10 cellular contexts compared by ENCODE assay signal in the genomic region with DNA sequence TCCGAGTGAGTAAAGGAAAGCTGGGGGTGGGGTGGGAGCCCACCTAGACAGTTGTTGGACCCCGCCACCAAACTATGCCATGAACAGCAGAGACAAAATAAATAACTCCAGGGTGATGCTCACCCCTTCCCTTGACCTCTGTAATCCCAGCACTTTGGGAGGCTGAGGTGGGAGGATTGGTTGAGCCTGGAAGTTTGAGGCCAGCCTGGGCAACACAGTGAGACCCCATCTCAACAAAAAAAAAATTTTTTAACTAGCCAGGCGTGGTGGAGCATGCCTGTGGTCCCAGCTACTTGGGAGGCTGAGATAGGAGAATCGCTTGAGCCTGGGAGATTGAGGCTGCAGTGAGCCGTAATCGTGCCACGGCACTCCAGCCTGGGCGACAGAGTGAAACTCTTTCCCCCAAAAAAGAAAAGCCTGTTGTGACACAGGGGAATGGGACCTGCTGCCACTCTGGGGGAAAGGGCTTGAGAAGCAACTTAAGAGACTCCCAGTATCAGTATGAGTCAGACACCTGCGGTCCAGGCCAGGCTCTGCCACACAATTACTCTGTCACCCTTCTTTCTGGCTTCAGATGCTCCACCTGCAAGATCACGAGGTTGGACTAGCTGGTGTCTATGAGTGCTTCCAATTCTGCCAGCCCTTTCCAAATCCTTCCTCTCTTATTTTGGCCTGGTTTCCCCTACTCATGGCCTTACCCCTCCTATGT. TPM values are rescaled to one million over a fixed set of nuclear protein-coding genes. Genes with fewer than 3 reads are reported as not detected.
DNase-seq lines count a peak whose midpoint lies in the region; ATAC-seq and TF ChIP-seq lines count a peak whose summit lies in the region.
"Had no signal": no experiment of that assay in that cellular context is flagged by ENCODE, and none has a peak within 500 bp of the region (broad histone marks: within the 10 kb centered on the region; RNA-seq: fewer than 3 reads in every experiment).

No MANE protein-coding gene starts in this region.

- H3K27ac Mint-ChIP-seq in CD14-positive monocyte: peak overlapping the region in 1 of 7 donors; percentile 50

- no peak for TF ChIP-seq CTCF in GM10248 (IDR thresholded peaks at IDR 0.05; ENCODE audit: control extremely low read depth, extremely low read depth, low read depth, missing control alignments)
- TF ChIP-seq CTCF in CD14-positive monocyte (IDR thresholded peaks at IDR 0.05): no peak

- POLR2A ChIA-PET in GM10248 (lab: Yijun Ruan, JAX): no interaction called here

- CTCF ChIA-PET in GM10248 (lab: Yijun Ruan, JAX): interaction anchor here (0.9 to 6.4 kb wide), 19 partner anchors 7 to 192 kb away, joined by 3 to 107 read pairs (median 16); a partner anchor contains a TSS

- peaks cover 0 to 1% (median 0%) of the 10 kb centered on the region in 7 donors for H3K9me3 Mint-ChIP-seq in CD14-positive monocyte

- ATAC-seq in GM19467 (IDR thresholded peaks at IDR 0.05; ENCODE audit: unreplicated experiment) (peak; percentile 53), HG03521 (IDR thresholded peaks at IDR 0.05; ENCODE audit: unreplicated experiment) (peak; percentile 62)

- H3K4me3 Mint-ChIP-seq in CD14-positive monocyte: no peak overlapping the region

- H3K27me3 Mint-ChIP-seq in CD14-positive monocyte (ENCODE audit: low read depth in 3 of 3): peaks cover 6 to 17% (median 7%) of the 10 kb centered on the region in 3 donors

- DNase-seq in GM10248 (ENCODE audit: extremely low spot score): peak; percentile 73
- peak; percentile 62 for DNase-seq in cerebellum (ENCODE audit: low spot score)
- no peak for DNase-seq in HuH-7 (ENCODE audit: low spot score)
- no peak for DNase-seq in CD14-positive monocyte (ENCODE audit: low spot score)
- DNase-seq in SIG-M5 treated with dmso at 0.1 percent for 504 hours (lab: John Stamatoyannopoulos, UW; ENCODE audit: unreplicated experiment): no peak
- no peak for DNase-seq in NOMO-1 (lab: John Stamatoyannopoulos, UW; ENCODE audit: unreplicated experiment in 2 of 2)
- DNase-seq: central memory CD4-positive, alpha-beta T cell; NCI-H2029 had no signal

- H3K36me3 Mint-ChIP-seq in CD14-positive monocyte: no peaks in the 10 kb centered on the region

- peaks cover 9% of the 10 kb centered on the region for H3K4me1 Mint-ChIP-seq in CD14-positive monocyte

- intact Hi-C loops in CD14-positive monocyte (cut with micrococcal nuclease): no loop called here

RNA-seq across cellular contexts. Expression of a gene that starts 5.0 kb away (rescaled TPM):
- total RNA-seq in cerebellum: not detected
- polyA plus RNA-seq in CD14-positive monocyte: under 1 TPM; 0.53 to 0.89 TPM

RNA-seq across cellular contexts. Expression of a gene that starts 20.3 kb away (rescaled TPM):
- 29.1 TPM for total RNA-seq in cerebellum
- 1 to 10 TPM in 1 of 2 donors, under 1 TPM in 1; 0.61 to 1.3 TPM for polyA plus RNA-seq in CD14-positive monocyte

RNA-seq across cellular contexts. Expression of a gene that starts 30.6 kb away (rescaled TPM):
- total RNA-seq in cerebellum: 61.2 TPM
- polyA plus RNA-seq in CD14-positive monocyte: not detected

RNA-seq across cellular contexts. Expression of a gene that starts 40.9 kb away (rescaled TPM):
- total RNA-seq in cerebellum: 26.2 TPM
- polyA plus RNA-seq in CD14-positive monocyte: not detected

Comparison
In these comparisons a context has a peak if more than half of its experiments do, and no peak if none do; other contexts are left out.
1. DNase-seq: peak in GM10248 (single experiment) and cerebellum (single experiment); none in HuH-7 (single experiment), CD14-positive monocyte (single experiment), SIG-M5 treated with dmso at 0.1 percent for 504 hours (single experiment) and NOMO-1 (0 of 2).